Comparison of ENCODE assay signal across 15 cellular contexts in the genomic region with DNA sequence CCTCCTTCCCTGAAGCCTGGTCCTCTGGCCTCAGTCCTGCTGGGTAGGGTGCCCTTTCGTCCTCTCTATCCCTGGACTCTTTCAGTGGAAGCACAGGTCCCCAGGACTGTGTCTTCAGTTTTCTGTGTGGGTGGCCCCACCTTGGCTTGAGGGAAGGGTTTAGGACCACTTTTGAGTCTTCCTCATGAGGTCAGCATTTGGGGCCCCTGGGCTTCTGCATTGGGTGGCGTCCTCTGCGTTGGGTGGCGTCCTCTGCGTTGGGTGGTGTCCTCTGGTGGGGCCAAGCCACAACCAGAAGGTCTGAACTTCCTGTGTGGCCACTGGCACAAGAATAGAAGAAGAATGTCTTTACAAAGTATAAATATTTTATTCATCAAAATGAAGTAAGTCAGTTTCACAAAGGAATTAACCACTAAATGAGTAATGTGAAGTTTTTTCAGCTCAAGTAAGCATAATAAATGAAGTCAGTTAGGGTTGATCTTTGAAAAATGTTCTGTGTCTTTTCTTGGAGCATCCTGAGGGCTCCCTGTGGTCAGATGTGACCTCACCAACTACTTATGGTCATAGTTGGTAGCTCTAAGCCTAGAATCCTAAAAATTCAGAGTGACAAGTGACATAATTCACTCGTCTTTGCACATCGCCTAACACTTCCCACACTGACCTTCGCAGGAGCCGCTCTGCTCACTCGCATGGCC. TPM values are rescaled to one million over a fixed set of nuclear protein-coding genes. Genes with fewer than 3 reads are reported as not detected.
A peak's percentile ranks its signal among the peaks of the same experiment; 100 is the strongest.
DNase-seq lines count a peak whose midpoint lies in the region; ATAC-seq, FAIRE-seq and TF ChIP-seq lines count a peak whose summit lies in the region.
"Had no signal": no experiment of that assay in that cellular context is flagged by ENCODE, and none has a peak within 500 bp of the region (broad histone marks: within the 10 kb centered on the region; RNA-seq: fewer than 3 reads in every experiment).

No MANE protein-coding gene starts in this region.

- CTCF ChIA-PET in BJ (lab: Yijun Ruan, JAX), result no interaction called here

- ATAC-seq in HG02885 (IDR thresholded peaks at IDR 0.05; ENCODE audit: poor library complexity, unreplicated experiment) (no peak), HG02870 (IDR thresholded peaks at IDR 0.05; ENCODE audit: unreplicated experiment) (no peak), GM21526 (IDR thresholded peaks at IDR 0.05; ENCODE audit: low FRiP score, unreplicated experiment) (no peak)

- H3K36me3 ChIP-seq in BJ (ENCODE audit: control insufficient read depth, insufficient read depth, low read length), result no peaks in the 10 kb centered on the region

- H3K4me3 ChIP-seq in BJ (ENCODE audit: low read depth, low read length) (no peak overlapping the region), fibroblast of villous mesenchyme (ENCODE audit: low read depth, low read length) (no peak overlapping the region)

- peak; percentile 65 for DNase-seq in BJ (ENCODE audit: low read depth)
- DNase-seq in RCC 7860 (ENCODE audit: low spot score), result peak; percentile 99
- peak; percentile 19 for DNase-seq in fibroblast of villous mesenchyme (ENCODE audit: low read depth)
- peak; percentile 90 for DNase-seq in posterior vena cava (ENCODE audit: low spot score)
- no peak for DNase-seq in NCI-H1436 treated with DMSO at 0.1 percent for 48 hours (lab: John Stamatoyannopoulos, UW)
- DNase-seq: activated CD4-positive, alpha-beta T cell treated with anti-CD3 and anti-CD28 coated beads for 48 hours; activated naive CD4-positive, alpha-beta T cell treated with anti-CD3 and anti-CD28 coated beads, Interleukin-2, amount 50 U/mL, for 16 hours; CD4-positive, alpha-beta T cell; effector CD4-positive, alpha-beta T cell; NCI-H1417; NCI-H748 treated with DMSO at 0.1 percent for 48 hours; stimulated activated CD4-positive, alpha-beta T cell treated with anti-CD3 and anti-CD28 coated beads, Interleukin-15, amount 100 ng/mL, for 24 hours had no signal

- POLR2A ChIA-PET in BJ (lab: Charles Lee), result no interaction called here

- TF ChIP-seq CTCF in BJ (IDR thresholded peaks at IDR 0.05; ENCODE audit: insufficient read depth, low read depth, low read length) (no peak), fibroblast of villous mesenchyme (IDR thresholded peaks at IDR 0.05; ENCODE audit: insufficient read depth, low read depth, low read length) (no peak)

- no peaks in the 10 kb centered on the region for H3K27me3 ChIP-seq in BJ (ENCODE audit: control insufficient read depth, insufficient read depth, low read length)

- intact Hi-C loops in posterior vena cava (cut with DNase I), result no loop called here

- peak; percentile 98 for FAIRE-seq in RCC 7860 (lab: Jason Lieb, UNC)

RNA-seq across cellular contexts. Expression of gene HGFAC, which starts 39.2 kb away (rescaled TPM):
- polyA plus RNA-seq in BJ (2011; rRNA removed), result not detected in 2 replicates
- not detected in 2 replicates for polyA minus RNA-seq in BJ (2011; rRNA and poly(A)+ RNA removed)
- not detected in 2 replicates for total RNA-seq in fibroblast of villous mesenchyme
- total RNA-seq in posterior vena cava, result under 1 TPM in 1 of 2 donors, not detected in 1; 0.24 TPM
